Comparison of ENCODE assay signal across 30 cellular contexts in genomic region chr19:50061650-50062049, GRCh38.
"Had no signal": no experiment of that assay in that cellular context is flagged by ENCODE, and none has a peak within 500 bp of the region (broad histone marks: within the 10 kb centered on the region; RNA-seq: fewer than 3 reads in every experiment).

No MANE protein-coding gene starts in this region.

- FAIRE-seq: bronchial epithelial cell, TTC549 had no signal

- H3K27ac ChIP-seq: ascending aorta, cardiac muscle cell, VCaP had no signal

- H3K4me3 ChIP-seq: ascending aorta, cardiac muscle cell had no signal

- H3K4me1 ChIP-seq: ascending aorta had no signal

- DNase-seq: activated B cell treated with CpG ODN at 0.5 μM for 24 hours; activated CD4-positive, alpha-beta memory T cell treated with anti-CD3 and anti-CD28 coated beads for 36 hours; activated CD4-positive, alpha-beta T cell treated with anti-CD3 and anti-CD28 coated beads for 4 hours; activated CD4-positive, alpha-beta T cell treated with anti-CD3 and anti-CD28 coated beads, Interleukin-2, amount 10 ng/mL, durations not matched to agents 24 days and 14 days; activated CD4-positive, alpha-beta T cell treated with anti-CD3 and anti-CD28 coated beads, Interleukin-2, amount 50 U/mL, for 1 hour; activated CD4-positive, alpha-beta T cell treated with anti-CD3 and anti-CD28 coated beads, Interleukin-2, amount 50 U/mL, for 4 hours; activated CD4-positive, CD25-positive, alpha-beta regulatory T cell treated with anti-CD3 and anti-CD28 coated beads, Interleukin-2, amount 50 U/mL, for 72 hours; activated CD8-positive, alpha-beta memory T cell treated with anti-CD3 and anti-CD28 coated beads, Interleukin-2, amount 10 ng/mL, durations not matched to agents 7 days and 5 days; activated CD8-positive, alpha-beta memory T cell treated with anti-CD3 and anti-CD28 coated beads, Interleukin-2, amount 50 U/mL, for 48 hours; activated CD8-positive, alpha-beta T cell treated with anti-CD3 and anti-CD28 coated beads for 36 hours; activated effector memory CD4-positive, alpha-beta T cell treated with Interleukin-2 at 50 U/mL for 16 hours; activated gamma-delta T cell; activated naive CD4-positive, alpha-beta T cell treated with anti-CD3 and anti-CD28 coated beads, Interleukin-2, amount 10 ng/mL, durations not matched to agents 7 days and 5 days; activated naive CD4-positive, alpha-beta T cell treated with Interleukin-2 at 50 U/mL for 16 hours; activated naive CD8-positive, alpha-beta T cell treated with anti-CD3 and anti-CD28 coated beads, Interleukin-2, amount 10 ng/mL, durations not matched to agents 7 days and 5 days; activated naive CD8-positive, alpha-beta T cell treated with anti-CD3 and anti-CD28 coated beads, Interleukin-2, amount 50 U/mL, for 24 hours; activated T-cell treated with anti-CD3 and anti-CD28 coated beads, Interleukin-2, amount 50 U/mL, for 24 hours; activated T-cell treated with anti-CD3 and anti-CD28 coated beads, Interleukin-2, amount 50 U/mL, for 48 hours; amygdala; anterior cingulate cortex; caudate nucleus; cerebellar nuclear complex; T-helper 1 cell; T-helper 2 cell; T-helper 9 cell had no signal

- H3K36me3 ChIP-seq: ascending aorta, cardiac muscle cell had no signal

- ATAC-seq: activated CD8-positive, alpha-beta memory T cell treated with anti-CD3 and anti-CD28 coated beads, Interleukin-2, amount 10 ng/mL, durations not matched to agents 7 days and 5 days; activated CD8-positive, alpha-beta T cell treated with anti-CD3 and anti-CD28 coated beads for 36 hours; activated naive CD8-positive, alpha-beta T cell treated with anti-CD3 and anti-CD28 coated beads, Interleukin-2, amount 50 U/mL, for 24 hours had no signal

- H3K27me3 ChIP-seq: ascending aorta, cardiac muscle cell had no signal
